In genomic region chr2:63053235-63053888, GRCh38 we compare ENCODE assay signal across 12 cellular contexts. TPM values are rescaled to one million over a fixed set of nuclear protein-coding genes. Genes with fewer than 3 reads are reported as not detected.
DNase-seq lines count a peak whose midpoint lies in the region; ATAC-seq and TF ChIP-seq lines count a peak whose summit lies in the region.
"Had no signal": no experiment of that assay in that cellular context is flagged by ENCODE, and none has a peak within 500 bp of the region (broad histone marks: within the 10 kb centered on the region; RNA-seq: fewer than 3 reads in every experiment).

No MANE protein-coding gene starts in this region.

- CTCF ChIA-PET in activated CD8-positive, alpha-beta T cell treated with anti-CD3 and anti-CD28 coated beads for 36 hours (lab: Charles Lee) = interaction anchor here (1.2 kb wide), 1 partner anchor 11 kb away, joined by 4 read pairs; no protein-coding TSS in a partner anchor

- no peak for DNase-seq in activated T-cell treated with anti-CD3 and anti-CD28 coated beads, Interleukin-2, amount 50 U/mL, for 24 hours
- DNase-seq in activated T-cell treated with anti-CD3 and anti-CD28 coated beads for 4 hours (no peak), NCI-H82 (lab: John Stamatoyannopoulos, UW) (no peak), omental fat pad (ENCODE audit: low spot score) (no peak), left lung (no peak)
- DNase-seq in activated CD8-positive, alpha-beta T cell treated with anti-CD3 and anti-CD28 coated beads for 36 hours = peak; percentile 24
- DNase-seq: NCI-H1417, NCI-H526 had no signal

- intact Hi-C loops in activated CD8-positive, alpha-beta T cell treated with anti-CD3 and anti-CD28 coated beads for 36 hours (cut with micrococcal nuclease) = no loop called here
- intact Hi-C loops in left lung (cut with DNase I) = no loop called here

- TF ChIP-seq CTCF in activated CD8-positive, alpha-beta T cell treated with anti-CD3 and anti-CD28 coated beads for 36 hours (IDR thresholded peaks at IDR 0.05) = no peak
- TF ChIP-seq CTCF in omental fat pad (IDR thresholded peaks at IDR 0.05) = no peak
- TF ChIP-seq CTCF in left lung (IDR thresholded peaks at IDR 0.05) = no peak

- no peak overlapping the region for H3K27ac Mint-ChIP-seq in activated T-cell treated with anti-CD3 and anti-CD28 coated beads, Interleukin-2, amount 50 U/mL, for 24 hours
- H3K27ac Mint-ChIP-seq in activated CD8-positive, alpha-beta T cell treated with anti-CD3 and anti-CD28 coated beads for 36 hours = no peak overlapping the region
- no peak overlapping the region for H3K27ac Mint-ChIP-seq in stimulated activated memory B cell treated with anti-CD40 and anti-IgM and Interleukin-4, amounts not matched to agents 10 μg/mL and 1 μg/mL and 100 μg/mL, for 72 hours
- H3K27ac Mint-ChIP-seq: activated T-helper 2 cell treated with anti-CD3 and anti-CD28 coated beads, Interferon-gamma antibody, Interleukin-2, Interleukin-4, amounts not matched to agents 10 μg/mL and 5 μg/mL and 100 μg/mL, durations not matched to agents 14 hours and 24 hours and 36 hours had no signal

- H3K4me3 Mint-ChIP-seq in activated T-cell treated with anti-CD3 and anti-CD28 coated beads, Interleukin-2, amount 50 U/mL, for 24 hours = peak overlapping the region; percentile 1
- H3K4me3 Mint-ChIP-seq in activated CD8-positive, alpha-beta T cell treated with anti-CD3 and anti-CD28 coated beads for 36 hours = peak overlapping the region; percentile 42
- peak overlapping the region; percentile 41 for H3K4me3 Mint-ChIP-seq in stimulated activated memory B cell treated with anti-CD40 and anti-IgM and Interleukin-4, amounts not matched to agents 10 μg/mL and 1 μg/mL and 100 μg/mL, for 72 hours

- H3K4me1 ChIP-seq in iPS-15b (ENCODE audit: control insufficient read depth, insufficient read depth, low read length) (peaks cover 13% of the 10 kb centered on the region), left lung (peaks cover 30 to 88% of the 10 kb centered on the region in 2 donors)

- H3K27me3 ChIP-seq in iPS-15b (ENCODE audit: control insufficient read depth, insufficient read depth, low read length) (peaks cover 93% of the 10 kb centered on the region), left lung (peaks cover 98 to 100% of the 10 kb centered on the region in 2 donors)

- H3K36me3 Mint-ChIP-seq in activated T-cell treated with anti-CD3 and anti-CD28 coated beads, Interleukin-2, amount 50 U/mL, for 24 hours (ENCODE audit: low read depth) = no peaks in the 10 kb centered on the region
- H3K36me3 Mint-ChIP-seq in activated CD8-positive, alpha-beta T cell treated with anti-CD3 and anti-CD28 coated beads for 36 hours (ENCODE audit: low read depth) = no peaks in the 10 kb centered on the region
- H3K36me3 Mint-ChIP-seq in stimulated activated memory B cell treated with anti-CD40 and anti-IgM and Interleukin-4, amounts not matched to agents 10 μg/mL and 1 μg/mL and 100 μg/mL, for 72 hours = no peaks in the 10 kb centered on the region

- H3K9me3 Mint-ChIP-seq in activated T-cell treated with anti-CD3 and anti-CD28 coated beads, Interleukin-2, amount 50 U/mL, for 24 hours = no peaks in the 10 kb centered on the region
- no peaks in the 10 kb centered on the region for H3K9me3 Mint-ChIP-seq in activated CD8-positive, alpha-beta T cell treated with anti-CD3 and anti-CD28 coated beads for 36 hours
- peaks cover 8% of the 10 kb centered on the region for H3K9me3 Mint-ChIP-seq in stimulated activated memory B cell treated with anti-CD40 and anti-IgM and Interleukin-4, amounts not matched to agents 10 μg/mL and 1 μg/mL and 100 μg/mL, for 72 hours
- H3K9me3 Mint-ChIP-seq: activated T-helper 2 cell treated with anti-CD3 and anti-CD28 coated beads, Interferon-gamma antibody, Interleukin-2, Interleukin-4, amounts not matched to agents 10 μg/mL and 5 μg/mL and 100 μg/mL, durations not matched to agents 14 hours and 24 hours and 36 hours had no signal

- no peak overlapping the region for H3K9ac ChIP-seq in iPS-15b (ENCODE audit: low read depth, low read length)

- peaks cover 79% of the 10 kb centered on the region for H3K4me1 Mint-ChIP-seq in activated T-cell treated with anti-CD3 and anti-CD28 coated beads, Interleukin-2, amount 50 U/mL, for 24 hours (ENCODE audit: low read depth)
- H3K4me1 Mint-ChIP-seq in activated CD8-positive, alpha-beta T cell treated with anti-CD3 and anti-CD28 coated beads for 36 hours (ENCODE audit: low read depth) = peaks cover 64% of the 10 kb centered on the region
- H3K4me1 Mint-ChIP-seq in stimulated activated memory B cell treated with anti-CD40 and anti-IgM and Interleukin-4, amounts not matched to agents 10 μg/mL and 1 μg/mL and 100 μg/mL, for 72 hours = peaks cover 89% of the 10 kb centered on the region

- peaks cover 90% of the 10 kb centered on the region for H3K27me3 Mint-ChIP-seq in activated T-cell treated with anti-CD3 and anti-CD28 coated beads, Interleukin-2, amount 50 U/mL, for 24 hours
- H3K27me3 Mint-ChIP-seq in activated CD8-positive, alpha-beta T cell treated with anti-CD3 and anti-CD28 coated beads for 36 hours = peaks cover 86% of the 10 kb centered on the region
- peaks cover 96% of the 10 kb centered on the region for H3K27me3 Mint-ChIP-seq in stimulated activated memory B cell treated with anti-CD40 and anti-IgM and Interleukin-4, amounts not matched to agents 10 μg/mL and 1 μg/mL and 100 μg/mL, for 72 hours

- H3K9me3 ChIP-seq in iPS-15b (ENCODE audit: control insufficient read depth, insufficient read depth, low read length) (no peaks in the 10 kb centered on the region), left lung (no peaks in the 10 kb centered on the region)

- peak overlapping the region; percentile 37 for H3K4me3 ChIP-seq in iPS-15b (ENCODE audit: low read depth, low read length)
- H3K4me3 ChIP-seq in left lung = no peak overlapping the region

- H3K27ac ChIP-seq in left lung = no peak overlapping the region
- H3K27ac ChIP-seq: cardiac muscle cell had no signal

- no peaks in the 10 kb centered on the region for H3K36me3 ChIP-seq in iPS-15b (ENCODE audit: control insufficient read depth, insufficient read depth, low read length)
- no peaks in the 10 kb centered on the region for H3K36me3 ChIP-seq in left lung
- H3K36me3 ChIP-seq: cardiac muscle cell had no signal

- no peak for ATAC-seq in activated CD8-positive, alpha-beta T cell treated with anti-CD3 and anti-CD28 coated beads for 36 hours
- no peak for ATAC-seq in stimulated activated memory B cell treated with anti-CD40 and anti-IgM and Interleukin-4, amounts not matched to agents 10 μg/mL and 1 μg/mL and 100 μg/mL, for 72 hours
- no peak for ATAC-seq in omental fat pad (ENCODE audit: low FRiP score)
- ATAC-seq in left lung = no peak

- POLR2A ChIA-PET in activated CD8-positive, alpha-beta T cell treated with anti-CD3 and anti-CD28 coated beads for 36 hours (lab: Charles Lee) = no interaction called here

RNA-seq across cellular contexts. Expression of gene OTX1, which starts 2.7 kb away (rescaled TPM):
- not detected for total RNA-seq in activated CD8-positive, alpha-beta T cell treated with anti-CD3 and anti-CD28 coated beads for 36 hours
- under 1 TPM in 1 of 4 donors, not detected in 3; 0.37 TPM for total RNA-seq in omental fat pad
- total RNA-seq in left lung = under 1 TPM; 0.12 to 0.55 TPM
- total RNA-seq: activated T-helper 2 cell treated with anti-CD3 and anti-CD28 coated beads, Interferon-gamma antibody, Interleukin-2, Interleukin-4, amounts not matched to agents 10 μg/mL and 5 μg/mL and 100 μg/mL, durations not matched to agents 14 hours and 24 hours and 36 hours had no signal
